Comparison of ENCODE assay signal across 8 cellular contexts in the genomic region with DNA sequence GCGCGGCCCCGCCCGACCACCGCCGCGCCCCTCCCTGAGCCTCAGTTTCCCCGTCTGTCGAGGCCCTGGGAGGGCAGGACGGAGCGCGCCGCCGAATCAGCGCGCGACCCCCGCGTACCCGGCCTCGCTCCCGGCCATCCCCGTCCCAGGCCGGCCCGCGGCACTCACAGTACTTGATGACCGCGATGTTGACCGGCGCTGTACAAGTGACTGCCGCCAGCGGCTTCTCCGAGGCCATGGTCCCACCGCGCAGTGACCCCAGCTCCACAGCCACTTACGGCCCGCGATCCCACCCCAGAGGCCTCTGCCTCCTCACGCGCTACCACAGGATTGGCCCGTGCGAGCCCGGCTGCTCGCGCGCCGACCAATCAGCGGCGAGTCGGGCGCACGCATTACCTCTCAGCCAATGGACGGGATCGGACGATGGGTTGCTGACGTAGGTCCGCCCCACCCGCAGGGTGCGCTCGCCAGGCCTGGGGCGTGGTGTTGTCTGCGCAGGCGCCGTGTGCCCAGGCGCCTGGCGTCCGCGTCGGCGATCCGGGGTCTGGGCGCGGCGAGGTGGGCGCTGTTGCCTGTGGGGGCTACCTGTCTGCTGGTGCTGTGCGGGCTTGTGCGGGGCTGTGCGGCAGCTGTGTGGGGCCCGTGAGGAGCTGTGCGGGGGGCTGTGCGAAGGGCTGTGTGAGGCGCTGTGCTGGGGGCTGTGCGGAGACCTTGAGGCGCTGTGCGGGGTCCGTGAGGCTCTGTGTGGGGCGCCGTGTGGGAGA. TPM values are rescaled to one million over a fixed set of nuclear protein-coding genes. Genes with fewer than 3 reads are reported as not detected.
A peak's percentile ranks its signal among the peaks of the same experiment; 100 is the strongest.
DNase-seq lines count a peak whose midpoint lies in the region; ATAC-seq and TF ChIP-seq lines count a peak whose summit lies in the region.

A gene with protein sequence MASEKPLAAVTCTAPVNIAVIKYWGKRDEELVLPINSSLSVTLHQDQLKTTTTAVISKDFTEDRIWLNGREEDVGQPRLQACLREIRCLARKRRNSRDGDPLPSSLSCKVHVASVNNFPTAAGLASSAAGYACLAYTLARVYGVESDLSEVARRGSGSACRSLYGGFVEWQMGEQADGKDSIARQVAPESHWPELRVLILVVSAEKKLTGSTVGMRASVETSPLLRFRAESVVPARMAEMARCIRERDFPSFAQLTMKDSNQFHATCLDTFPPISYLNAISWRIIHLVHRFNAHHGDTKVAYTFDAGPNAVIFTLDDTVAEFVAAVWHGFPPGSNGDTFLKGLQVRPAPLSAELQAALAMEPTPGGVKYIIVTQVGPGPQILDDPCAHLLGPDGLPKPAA (minus strand): TSS at position 249 of the 764 bp plus-strand sequence. CDS start 11 bp downstream, at position 238.

- H3K4me3 Mint-ChIP-seq in T-cell (peak within 1 kb of the TSS; percentile 87 to 94 (median 87)), type B pancreatic cell (peak within 1 kb of the TSS; percentile 93)

- peak; percentile 89 for ATAC-seq in HG02763 (IDR thresholded peaks at IDR 0.05; ENCODE audit: unreplicated experiment)
- ATAC-seq in T-cell (replicated peaks in 1 of 4) = peak; percentile 97 to 99 (median 98)

- POLR2A ChIA-PET in T-cell (lab: Charles Lee) = no interaction called here

- peak within 1 kb of the TSS; percentile 54 for H3K27ac ChIP-seq in adipose tissue (ENCODE audit: low read depth, low read length)

- WGBS in adipose tissue, 3 donors = 0 to 1% (median 0%) methylated on average over 78 to 88 of the region's 88 CpGs

- H3K27ac Mint-ChIP-seq in T-cell = peak within 1 kb of the TSS; percentile 88 to 91
- H3K27ac Mint-ChIP-seq in type B pancreatic cell = peak within 1 kb of the TSS; percentile 93

- no peak for TF ChIP-seq CTCF in GM12875 (IDR thresholded peaks at IDR 0.05; ENCODE audit: borderline replicate concordance, insufficient read depth, low read depth, low read length)
- no peak for TF ChIP-seq CTCF in type B pancreatic cell (conservative IDR thresholded peaks at IDR 0.05)

- H3K9me3 Mint-ChIP-seq in T-cell (no peaks in the 10 kb centered on the region), type B pancreatic cell (no peaks in the 10 kb centered on the region)

- CTCF ChIA-PET in T-cell (lab: Charles Lee) = interaction anchor here in 1 of 2 donors (0.6 to 1.1 kb wide), 2 partner anchors 23 to 143 kb away, joined by 3 to 8 read pairs; no protein-coding TSS in a partner anchor

- DNase-seq in NCI-H1417 treated with DMSO at 0.1 percent for 48 hours (lab: John Stamatoyannopoulos, UW) (peak; percentile 72), T-cell (peak; percentile 88 to 96 (median 94)), cardiac septum (ENCODE audit: low spot score) (peak; percentile 99), pons (ENCODE audit: low spot score) (peak; percentile 97), type B pancreatic cell (ENCODE audit: extremely low spot score, unreplicated experiment) (peak; percentile 98)

- H3K4me1 Mint-ChIP-seq in T-cell (peaks cover 12 to 24% (median 20%) of the 10 kb centered on the region in 3 donors), type B pancreatic cell (ENCODE audit: unreplicated experiment) (peaks cover 7% of the 10 kb centered on the region)

- intact Hi-C loops in cardiac septum (cut with DNase I) = loop anchor here (5.0 kb wide), 1 partner anchor 71 kb away; no protein-coding TSS in a partner anchor

- H3K27me3 Mint-ChIP-seq in T-cell (no peaks in the 10 kb centered on the region), type B pancreatic cell (no peaks in the 10 kb centered on the region)

- H3K36me3 Mint-ChIP-seq in T-cell = no peaks in the 10 kb centered on the region
- no peaks in the 10 kb centered on the region for H3K36me3 Mint-ChIP-seq in type B pancreatic cell

- H3K4me3 ChIP-seq in GM12875 (ENCODE audit: low read depth, low read length) = peak within 1 kb of the TSS; percentile 96

RNA-seq across cellular contexts. Expression of the gene that starts here (rescaled TPM):
- total RNA-seq in T-cell (10 to 100 TPM; 52.3 to 81.4 (median 63.4) TPM), cardiac septum (27.1 TPM), type B pancreatic cell (ENCODE audit: low replicate concordance) (59.0 and 60.6 TPM in 2 replicates)
- polyA plus RNA-seq in adipose tissue = 10 to 100 TPM; 22.6 to 34.5 (median 31.2) TPM

Comparison
In these comparisons a context has a peak if more than half of its experiments do, and no peak if none do; other contexts are left out.
1. Peak in every context shown above with its lines: DNase-seq, ATAC-seq, H3K4me3 ChIP-seq and H3K27ac ChIP-seq.